Comparison of ENCODE assay signal across 8 cellular contexts in the genomic region with DNA sequence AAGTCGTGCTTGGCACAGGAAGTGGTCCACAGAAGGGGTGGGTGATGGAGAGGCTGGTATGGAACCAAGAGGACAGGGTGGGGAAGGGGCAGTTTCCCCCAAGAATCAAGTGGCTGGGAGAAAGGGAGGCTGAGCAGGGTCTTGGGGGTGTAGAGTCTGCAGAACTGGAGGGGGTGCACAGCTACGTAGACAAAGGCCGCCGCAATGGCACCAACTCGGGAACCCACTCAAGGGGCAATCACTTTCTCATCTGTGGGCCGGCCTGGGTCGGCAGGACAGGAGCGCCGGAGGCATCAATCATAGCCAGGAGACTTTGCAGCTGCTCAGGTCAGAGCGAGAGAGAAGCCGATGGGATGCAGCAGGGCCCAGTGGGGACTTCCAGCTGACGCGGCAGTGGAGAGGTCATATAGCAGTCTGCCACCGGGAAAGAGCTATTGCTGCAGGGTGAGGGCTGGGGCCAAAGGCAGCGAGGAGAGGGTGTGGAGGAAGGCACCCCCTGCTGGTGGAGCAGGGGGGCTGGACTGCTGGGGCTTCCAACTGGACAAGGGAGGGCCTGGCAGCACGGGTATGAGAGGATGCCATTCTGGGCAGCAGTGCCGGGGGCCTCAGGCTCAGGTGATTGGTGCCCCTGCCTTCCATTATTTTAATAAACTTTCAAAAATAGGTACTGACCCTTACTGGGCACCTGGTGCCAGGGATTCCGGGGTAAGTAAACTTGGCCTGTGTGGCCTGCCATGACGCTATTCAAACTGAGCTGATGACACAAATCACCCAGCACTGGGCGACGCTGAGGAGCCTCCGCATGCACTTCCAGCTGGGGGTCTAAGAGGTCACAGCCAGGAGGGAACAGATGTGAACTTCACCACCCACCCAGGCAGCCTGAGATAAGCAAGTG. TPM values are rescaled to one million over a fixed set of nuclear protein-coding genes. Genes with fewer than 3 reads are reported as not detected.
DNase-seq lines count a peak whose midpoint lies in the region; ATAC-seq and TF ChIP-seq lines count a peak whose summit lies in the region.

No MANE protein-coding gene starts in this region.

- TF ChIP-seq CTCF in HL-60 (IDR thresholded peaks at IDR 0.05; ENCODE audit: insufficient read depth, low read length) (peak; percentile 57), endothelial cell (IDR thresholded peaks at IDR 0.05; ENCODE audit: unreplicated experiment) (peak; percentile 72)

- peaks cover 38% of the 10 kb centered on the region for H3K4me1 Mint-ChIP-seq in endothelial cell (ENCODE audit: unreplicated experiment)

- no peaks in the 10 kb centered on the region for H3K9me3 Mint-ChIP-seq in endothelial cell (ENCODE audit: unreplicated experiment)

- H3K9me3 ChIP-seq in muscle layer of colon (ENCODE audit: low read length) = no peaks in the 10 kb centered on the region

- H3K27me3 Mint-ChIP-seq in endothelial cell (ENCODE audit: unreplicated experiment) = peaks cover 13% of the 10 kb centered on the region

- H3K27ac ChIP-seq in HL-60 (replicated peaks) (peak overlapping the region; percentile 50), muscle layer of colon (ENCODE audit: low read depth, low read length) (peak overlapping the region; percentile 94)

- H3K36me3 ChIP-seq in muscle layer of colon (ENCODE audit: insufficient read depth, low read length) = no peaks in the 10 kb centered on the region

- H3K27ac Mint-ChIP-seq in endothelial cell (ENCODE audit: unreplicated experiment) = no peak overlapping the region

- peak overlapping the region; percentile 62 for H3K9ac ChIP-seq in muscle layer of colon (ENCODE audit: low read length)

- H3K36me3 Mint-ChIP-seq in endothelial cell (ENCODE audit: low read depth, unreplicated experiment) = peaks cover 15% of the 10 kb centered on the region

- ATAC-seq in HG03439 (IDR thresholded peaks at IDR 0.05; ENCODE audit: unreplicated experiment) = no peak

- H3K4me1 ChIP-seq in muscle layer of colon (ENCODE audit: insufficient read depth, low read length) = peaks cover 44% of the 10 kb centered on the region

- H3K4me3 ChIP-seq in HL-60 (replicated peaks; ENCODE audit: insufficient read depth, low read length) = no peak overlapping the region
- H3K4me3 ChIP-seq in muscle layer of colon (ENCODE audit: low read depth in 1 of 2, low read length in 2 of 2) = peak overlapping the region in 1 of 2 donors; percentile 2

- DNase-seq in DMS 273 (lab: John Stamatoyannopoulos, UW; ENCODE audit: unreplicated experiment) (peak; percentile 92), HL-60 (ENCODE audit: low read depth in 1 of 2, low spot score in 1 of 2) (peak; percentile 35 to 77), T1000 (lab: John Stamatoyannopoulos, UW) (peak; percentile 38), endothelial cell (ENCODE audit: low spot score) (peak; percentile 71), cerebellum (ENCODE audit: low spot score) (no peak), DMS79 (lab: John Stamatoyannopoulos, UW) (no peak)

- H3K4me3 Mint-ChIP-seq in endothelial cell (ENCODE audit: unreplicated experiment) = no peak overlapping the region

- H3K27me3 ChIP-seq in HL-60 (ENCODE audit: insufficient read depth, poor library complexity, severe bottlenecking) = no peaks in the 10 kb centered on the region
- no peaks in the 10 kb centered on the region for H3K27me3 ChIP-seq in muscle layer of colon (ENCODE audit: control insufficient read depth in 1 of 2, insufficient read depth in 2 of 2, low read length in 2 of 2)

RNA-seq across cellular contexts. Expression of gene MTSS2, which starts 52.5 kb away (rescaled TPM):
- 82.6 TPM for total RNA-seq in endothelial cell (ENCODE audit: unreplicated experiment)
- 49.0 TPM for total RNA-seq in cerebellum

Comparison
In these comparisons a context has a peak if more than half of its experiments do, and no peak if none do; other contexts are left out.
1. DNase-seq: peak in DMS 273 (single experiment), HL-60 (2 of 2), T1000 (single experiment) and endothelial cell (single experiment); none in cerebellum (single experiment) and DMS79 (single experiment).